19 cellular contexts compared by ENCODE assay signal in genomic region chr12:56840922-56841321, GRCh38.
DNase-seq lines count a peak whose midpoint lies in the region; TF ChIP-seq lines count a peak whose summit lies in the region.
"Had no signal": no experiment of that assay in that cellular context is flagged by ENCODE, and none has a peak within 500 bp of the region (broad histone marks: within the 10 kb centered on the region; RNA-seq: fewer than 3 reads in every experiment).

No MANE protein-coding gene starts in this region.

- peak; percentile 27 for DNase-seq in DMS53 (lab: John Stamatoyannopoulos, UW)
- DNase-seq in DMS53 treated with DMSO at 0.1 percent for 48 hours (lab: John Stamatoyannopoulos, UW; ENCODE audit: unreplicated experiment), result no peak
- peak; percentile 84 for DNase-seq in T1000 (lab: John Stamatoyannopoulos, UW)
- peak; percentile 59 for DNase-seq in iris pigment epithelial cell (ENCODE audit: low read depth)
- no peak for DNase-seq in tibial artery
- no peak for DNase-seq in cerebellar nuclear complex (lab: John Stamatoyannopoulos, UW)
- no peak for DNase-seq in CD1c-positive myeloid dendritic cell (ENCODE audit: extremely low spot score)
- no peak for DNase-seq in dermis blood vessel endothelial cell
- DNase-seq: CD8-positive, alpha-beta memory T cell; central memory CD4-positive, alpha-beta T cell; GF-D8; left colon; NCI-H1048; NCI-H345; stimulated activated CD4-positive, alpha-beta T cell treated with anti-CD3 and anti-CD28 coated beads, Interleukin-1b, Interleukin-23, amount 100 ng/mL, for 48 hours; SW 1271 had no signal

- no peak overlapping the region for H3K4me3 ChIP-seq in tibial artery
- H3K4me3 ChIP-seq: thoracic aorta had no signal

- H3K27ac ChIP-seq in tibial artery, result peak overlapping the region; percentile 6 to 15
- H3K27ac ChIP-seq: 22Rv1, thoracic aorta, VCaP had no signal

- no peaks in the 10 kb centered on the region for H3K27me3 ChIP-seq in tibial artery

- peaks cover 4 to 53% (median 32%) of the 10 kb centered on the region in 4 donors for H3K4me1 ChIP-seq in tibial artery

- no peaks in the 10 kb centered on the region for H3K9me3 ChIP-seq in tibial artery
- H3K9me3 ChIP-seq: thoracic aorta had no signal

- no peaks in the 10 kb centered on the region for H3K36me3 ChIP-seq in tibial artery
- H3K36me3 ChIP-seq: thoracic aorta had no signal

- intact Hi-C loops in tibial artery (cut with DNase I; ENCODE audit: low total_unique reads), result no loop called here

- no peak for TF ChIP-seq CTCF in tibial artery (IDR thresholded peaks at IDR 0.05)

Comparison
In these comparisons a context has a peak if more than half of its experiments do, and no peak if none do; other contexts are left out.
1. DNase-seq: peak in DMS53 (single experiment), T1000 (single experiment) and iris pigment epithelial cell (single experiment); none in DMS53 treated with DMSO at 0.1 percent for 48 hours (single experiment), tibial artery (0 of 2), cerebellar nuclear complex (0 of 2), CD1c-positive myeloid dendritic cell (single experiment) and dermis blood vessel endothelial cell (single experiment).